8 cellular contexts compared by ENCODE assay signal in genomic region chr6:1624848-1625341, GRCh38. TPM values are rescaled to one million over a fixed set of nuclear protein-coding genes. Genes with fewer than 3 reads are reported as not detected.
DNase-seq lines count a peak whose midpoint lies in the region; ATAC-seq and TF ChIP-seq lines count a peak whose summit lies in the region.

No MANE protein-coding gene starts in this region.

- no peaks in the 10 kb centered on the region for H3K36me3 ChIP-seq in OCI-LY3 (replicated peaks; ENCODE audit: low read depth, low read length)
- H3K36me3 ChIP-seq in naive thymus-derived CD4-positive, alpha-beta T cell (ENCODE audit: control insufficient read depth in 2 of 3, insufficient read depth in 3 of 3, low read length in 3 of 3) = no peaks in the 10 kb centered on the region

- intact Hi-C loops in naive thymus-derived CD4-positive, alpha-beta T cell (cut with micrococcal nuclease) = no loop called here

- no peak overlapping the region for H3K27ac ChIP-seq in OCI-LY3 (ENCODE audit: low read length)
- H3K27ac ChIP-seq in naive thymus-derived CD4-positive, alpha-beta T cell (ENCODE audit: low read depth, low read length) = no peak overlapping the region

- H3K4me1 Mint-ChIP-seq in naive thymus-derived CD4-positive, alpha-beta T cell = peaks cover 10 to 17% (median 16%) of the 10 kb centered on the region in 7 donors

- H4K20me1 ChIP-seq in OCI-LY3 (ENCODE audit: insufficient read depth, low read length) = no peaks in the 10 kb centered on the region

- in situ Hi-C loops in G401 (cut with HindIII; ENCODE audit: low sequenced_read_pairs) = no loop called here

- CTCF ChIA-PET in naive thymus-derived CD4-positive, alpha-beta T cell (lab: Charles Lee) = no interaction called here

- H3K4me1 ChIP-seq in OCI-LY3 (ENCODE audit: low read length) = peaks cover 4% of the 10 kb centered on the region; the same call in 1 of the 2 replicates
- H3K4me1 ChIP-seq in naive thymus-derived CD4-positive, alpha-beta T cell (ENCODE audit: control insufficient read depth in 2 of 2, insufficient read depth in 2 of 2, low read length in 2 of 2) = peaks cover 12% of the 10 kb centered on the region in 2 donors

- peak overlapping the region; percentile 89 for H3K4me2 ChIP-seq in OCI-LY3 (ENCODE audit: low read length)

- H2AFZ ChIP-seq in OCI-LY3 (ENCODE audit: low read depth, low read length) = no peak overlapping the region

- peaks cover 58 to 77% (median 66%) of the 10 kb centered on the region in 5 donors for H3K27me3 Mint-ChIP-seq in naive thymus-derived CD4-positive, alpha-beta T cell

- peak overlapping the region in 1 of 9 donors; percentile 8 for H3K27ac Mint-ChIP-seq in naive thymus-derived CD4-positive, alpha-beta T cell

- H3K79me2 ChIP-seq in OCI-LY3 (ENCODE audit: low read length) = no peaks in the 10 kb centered on the region

- peaks cover 9% of the 10 kb centered on the region for H3K27me3 ChIP-seq in OCI-LY3 (ENCODE audit: low read depth, low read length)
- peaks cover 7 to 16% of the 10 kb centered on the region in 2 donors for H3K27me3 ChIP-seq in naive thymus-derived CD4-positive, alpha-beta T cell (ENCODE audit: control insufficient read depth in 2 of 2, insufficient read depth in 2 of 2, low read length in 2 of 2)

- DNase-seq in GM03348 (ENCODE audit: low spot score) (peak; percentile 76), DMS 273 treated with DMSO at 0.1 percent for 48 hours (lab: John Stamatoyannopoulos, UW) (no peak), G401 (ENCODE audit: low spot score) (no peak)
- DNase-seq in naive thymus-derived CD4-positive, alpha-beta T cell = peak in 1 of 9 donors; percentile 14

- H3K4me3 Mint-ChIP-seq in naive thymus-derived CD4-positive, alpha-beta T cell = peak overlapping the region; percentile 68 to 89 (median 82)

- ATAC-seq in esophagus mucosa (peak; percentile 52), GM18873 (IDR thresholded peaks at IDR 0.05; ENCODE audit: low FRiP score, unreplicated experiment) (no peak), HG03469 (IDR thresholded peaks at IDR 0.05; ENCODE audit: unreplicated experiment) (no peak)
- ATAC-seq in naive thymus-derived CD4-positive, alpha-beta T cell = peak; percentile 55

- TF ChIP-seq CTCF in OCI-LY3 (IDR thresholded peaks at IDR 0.05; ENCODE audit: low read depth, low read length) = no peak

- H3K9me3 Mint-ChIP-seq in naive thymus-derived CD4-positive, alpha-beta T cell = peaks cover 0 to 3% (median 0%) of the 10 kb centered on the region in 11 donors

- peak overlapping the region; percentile 62 for H3K9ac ChIP-seq in OCI-LY3 (ENCODE audit: low read length)

- H3K9me3 ChIP-seq in OCI-LY3 (ENCODE audit: insufficient read depth, low read length) = no peaks in the 10 kb centered on the region
- H3K9me3 ChIP-seq in naive thymus-derived CD4-positive, alpha-beta T cell (ENCODE audit: control insufficient read depth in 2 of 3, low read length in 3 of 3) = no peaks in the 10 kb centered on the region

- H3K36me3 Mint-ChIP-seq in naive thymus-derived CD4-positive, alpha-beta T cell = peaks cover 5 to 34% (median 27%) of the 10 kb centered on the region in 5 donors

- H3K4me3 ChIP-seq in OCI-LY3 (ENCODE audit: low read length) = peak overlapping the region; percentile 87
- peak overlapping the region; percentile 53 for H3K4me3 ChIP-seq in naive thymus-derived CD4-positive, alpha-beta T cell (ENCODE audit: low read length)

- POLR2A ChIA-PET in naive thymus-derived CD4-positive, alpha-beta T cell (lab: Charles Lee) = interaction anchor here (0.9 kb wide), 1 partner anchor 17 kb away, joined by 3 read pairs; no protein-coding TSS in a partner anchor

RNA-seq across cellular contexts. Expression of gene FOXC1, which starts 15.2 kb away (rescaled TPM):
- total RNA-seq in esophagus mucosa = 6.5 TPM
- not detected for total RNA-seq in naive thymus-derived CD4-positive, alpha-beta T cell
- not detected for polyA plus RNA-seq in naive thymus-derived CD4-positive, alpha-beta T cell
- 10.2 and 11.4 TPM in 2 replicates for total RNA-seq in G401 (2014; rRNA removed; shearing (Covaris generic))

Comparison
In these comparisons a context has a peak if more than half of its experiments do, and no peak if none do; other contexts are left out.
1. ATAC-seq: peak in esophagus mucosa (single experiment) and naive thymus-derived CD4-positive, alpha-beta T cell (single experiment); none in GM18873 (single experiment) and HG03469 (single experiment).